In genomic region chr19:31113250-31113685, GRCh38 we compare ENCODE assay signal across 18 cellular contexts.
DNase-seq lines count a peak whose midpoint lies in the region; ATAC-seq and TF ChIP-seq lines count a peak whose summit lies in the region.
"Had no signal": no experiment of that assay in that cellular context is flagged by ENCODE, and none has a peak within 500 bp of the region (broad histone marks: within the 10 kb centered on the region; RNA-seq: fewer than 3 reads in every experiment).

No MANE protein-coding gene starts in this region.

- H3K27me3 Mint-ChIP-seq in GM23338 (ENCODE audit: insufficient read depth, low read depth, poor library complexity) (peaks cover 2% of the 10 kb centered on the region), nephron progenitor cell (ENCODE audit: low read depth, poor library complexity) (peaks cover 24% of the 10 kb centered on the region)

- H4K20me1 ChIP-seq in GM23338 (replicated peaks; ENCODE audit: insufficient read depth), result no peaks in the 10 kb centered on the region

- no peak overlapping the region for H3K4me2 ChIP-seq in GM23338

- H3K27ac Mint-ChIP-seq in GM23338, result no peak overlapping the region
- no peak overlapping the region for H3K27ac Mint-ChIP-seq in nephron progenitor cell
- H3K27ac Mint-ChIP-seq: activated naive CD8-positive, alpha-beta T cell treated with anti-CD3 and anti-CD28 coated beads, Interleukin-2, amount 50 U/mL, for 24 hours; activated T-helper 2 cell treated with anti-CD3 and anti-CD28 coated beads, Interferon-gamma antibody, Interleukin-2, Interleukin-4, amounts not matched to agents 10 μg/mL and 5 μg/mL and 100 μg/mL, durations not matched to agents 14 hours and 24 hours and 36 hours; CD4-positive, CD25-positive, alpha-beta regulatory T cell had no signal

- H3K9me3 Mint-ChIP-seq in GM23338 (no peaks in the 10 kb centered on the region), nephron progenitor cell (no peaks in the 10 kb centered on the region)
- H3K9me3 Mint-ChIP-seq: activated naive CD8-positive, alpha-beta T cell treated with anti-CD3 and anti-CD28 coated beads, Interleukin-2, amount 50 U/mL, for 24 hours; activated T-helper 2 cell treated with anti-CD3 and anti-CD28 coated beads, Interferon-gamma antibody, Interleukin-2, Interleukin-4, amounts not matched to agents 10 μg/mL and 5 μg/mL and 100 μg/mL, durations not matched to agents 14 hours and 24 hours and 36 hours; nephron had no signal

- H3K79me2 ChIP-seq in GM23338 (replicated peaks; ENCODE audit: insufficient read depth), result no peaks in the 10 kb centered on the region

- no peak overlapping the region for H3K4me3 ChIP-seq in GM23338

- DNase-seq in GM23338 (ENCODE audit: low spot score) (no peak), SK-N-DZ (ENCODE audit: low spot score) (peak; percentile 17), islet precursor cell (peak; percentile 75), NCI-H2196 treated with DMSO at 0.1 percent for 48 hours (lab: John Stamatoyannopoulos, UW; ENCODE audit: unreplicated experiment) (no peak), nephron progenitor cell (no peak), NCI-H2227 treated with DMSO at 0.1 percent for 48 hours (lab: John Stamatoyannopoulos, UW) (no peak)
- DNase-seq: activated CD4-positive, alpha-beta T cell treated with anti-CD3 and anti-CD28 coated beads for 4 hours; activated naive CD8-positive, alpha-beta T cell treated with anti-CD3 and anti-CD28 coated beads, Interleukin-2, amount 50 U/mL, for 24 hours; CD4-positive, CD25-positive, alpha-beta regulatory T cell; DMS53; NCI-H1105 treated with DMSO at 0.1 percent for 48 hours; NCI-H2171; NCI-H82; small intestine; stimulated activated CD8-positive, alpha-beta memory T cell treated with anti-CD3 and anti-CD28 coated beads, Interleukin-4, amount 100 ng/mL, for 48 hours had no signal

- H3K4me1 Mint-ChIP-seq in GM23338, result peaks cover 8% of the 10 kb centered on the region
- H3K4me1 Mint-ChIP-seq in nephron progenitor cell, result peaks cover 49% of the 10 kb centered on the region

- H3K36me3 ChIP-seq in GM23338 (ENCODE audit: insufficient read depth), result no peaks in the 10 kb centered on the region

- H3K36me3 Mint-ChIP-seq in GM23338 (ENCODE audit: low read depth) (no peaks in the 10 kb centered on the region), nephron progenitor cell (ENCODE audit: low read depth) (no peaks in the 10 kb centered on the region)
- H3K36me3 Mint-ChIP-seq: CD4-positive, CD25-positive, alpha-beta regulatory T cell had no signal

- H3K4me3 Mint-ChIP-seq in GM23338 (no peak overlapping the region), nephron progenitor cell (no peak overlapping the region)
- H3K4me3 Mint-ChIP-seq: activated naive CD8-positive, alpha-beta T cell treated with anti-CD3 and anti-CD28 coated beads, Interleukin-2, amount 50 U/mL, for 24 hours; CD4-positive, CD25-positive, alpha-beta regulatory T cell; nephron had no signal

- H3F3A ChIP-seq in GM23338 (replicated peaks; ENCODE audit: low read depth), result no peaks in the 10 kb centered on the region

- H3K27ac ChIP-seq in GM23338 (ENCODE audit: low read depth), result no peak overlapping the region

- H3K27me3 ChIP-seq in GM23338 (ENCODE audit: insufficient read depth), result no peaks in the 10 kb centered on the region

- ATAC-seq in GM23338, result no peak
- no peak for ATAC-seq in HG02763 (IDR thresholded peaks at IDR 0.05; ENCODE audit: unreplicated experiment)
- ATAC-seq: activated naive CD8-positive, alpha-beta T cell treated with anti-CD3 and anti-CD28 coated beads, Interleukin-2, amount 50 U/mL, for 24 hours had no signal

- H3K9me2 ChIP-seq in GM23338 (ENCODE audit: insufficient read depth), result no peaks in the 10 kb centered on the region

- TF ChIP-seq CTCF in GM23338 (conservative IDR thresholded peaks at IDR 0.05; ENCODE audit: low read depth in 2 of 2) (no peak), nephron progenitor cell (IDR thresholded peaks at IDR 0.05) (no peak)

- 0 out of 2 replicates have a peak overlapping the region, but pooled peaks have one; percentile 23 for H2AFZ ChIP-seq in GM23338

- H3K4me1 ChIP-seq in GM23338 (ENCODE audit: insufficient read depth), result no peaks in the 10 kb centered on the region; the same call in 1 of the 2 replicates

TF ChIP-seq in GM23338, 12 proteins besides CTCF, POLR2A, EP300 and RAD21:
- no peak for TF ChIP-seq JUNB (IDR thresholded peaks at IDR 0.05; ENCODE audit: unreplicated experiment)

Comparison
In these comparisons a context has a peak if more than half of its experiments do, and no peak if none do; other contexts are left out.
1. DNase-seq: peak in SK-N-DZ (single experiment) and islet precursor cell (single experiment); none in GM23338 (single experiment), NCI-H2196 treated with DMSO at 0.1 percent for 48 hours (single experiment), nephron progenitor cell (single experiment) and NCI-H2227 treated with DMSO at 0.1 percent for 48 hours (single experiment).